18 cellular contexts compared by ENCODE assay signal in the genomic region with DNA sequence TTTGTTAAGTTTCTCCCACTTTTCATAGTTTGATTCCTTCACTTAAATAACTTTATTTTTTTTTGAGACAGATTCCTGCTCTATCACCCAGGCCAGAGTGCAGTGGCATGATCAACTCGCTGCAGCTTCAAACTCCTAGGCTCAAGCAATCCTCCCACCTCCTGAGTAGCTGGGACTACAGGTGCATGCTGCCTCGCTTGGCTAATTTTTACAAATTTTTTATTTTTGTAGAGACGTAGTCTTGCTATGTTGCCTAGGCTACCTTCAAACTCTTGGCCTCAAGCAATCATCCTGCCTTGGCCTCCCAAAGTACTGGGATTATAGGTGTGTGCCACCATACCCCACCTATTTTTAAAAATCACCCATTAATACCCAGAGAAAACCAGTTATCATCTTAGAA. TPM values are rescaled to one million over a fixed set of nuclear protein-coding genes. Genes with fewer than 3 reads are reported as not detected.
DNase-seq lines count a peak whose midpoint lies in the region; ATAC-seq and TF ChIP-seq lines count a peak whose summit lies in the region.
"Had no signal": no experiment of that assay in that cellular context is flagged by ENCODE, and none has a peak within 500 bp of the region (broad histone marks: within the 10 kb centered on the region; RNA-seq: fewer than 3 reads in every experiment).

No MANE protein-coding gene starts in this region.

- no peaks in the 10 kb centered on the region for H4K20me1 ChIP-seq in DOHH2 (ENCODE audit: control insufficient read depth, insufficient read depth, low read depth, low read length)

- H3K27ac Mint-ChIP-seq in T-helper 17 cell (peak overlapping the region; percentile 98), naive B cell (peak overlapping the region; percentile 92 to 99 (median 96))
- H3K27ac Mint-ChIP-seq: endodermal cell had no signal

- no peaks in the 10 kb centered on the region for H3K9me2 ChIP-seq in DOHH2 (replicated peaks; ENCODE audit: control insufficient read depth, low read length)

- no peak for TF ChIP-seq CTCF in DOHH2 (IDR thresholded peaks at IDR 0.05; ENCODE audit: low read depth, low read length, poor library complexity, severe bottlenecking)

- H3K4me3 ChIP-seq in DOHH2 (ENCODE audit: low read length), result peak overlapping the region; percentile 59

- no peaks in the 10 kb centered on the region for H3K27me3 ChIP-seq in DOHH2 (ENCODE audit: control insufficient read depth, low read length)

- no peaks in the 10 kb centered on the region for H3K27me3 Mint-ChIP-seq in T-helper 17 cell
- H3K27me3 Mint-ChIP-seq in naive B cell, result no peaks in the 10 kb centered on the region

- peaks cover 24% of the 10 kb centered on the region for H3K79me2 ChIP-seq in DOHH2 (ENCODE audit: control insufficient read depth, low read length)

- H3K36me3 ChIP-seq in DOHH2 (ENCODE audit: control insufficient read depth, low read length), result peaks cover 7% of the 10 kb centered on the region

- DNase-seq in T-helper 17 cell (no peak), naive B cell (peak; percentile 46), NCI-H187 (lab: John Stamatoyannopoulos, UW) (no peak)
- DNase-seq: caudate nucleus; EL; endodermal cell; HCEC 1CT; Kasumi-1; left cardiac atrium; NCI-H1436; NCI-H510A treated with DMSO at 0.1 percent for 48 hours; stimulated activated CD4-positive, alpha-beta T cell treated with anti-CD3 and anti-CD28 coated beads, Interleukin-1b, Interleukin-23, amount 100 ng/mL, for 48 hours had no signal

- H3F3A ChIP-seq in DOHH2 (ENCODE audit: control insufficient read depth, insufficient read depth), result peaks cover 12% of the 10 kb centered on the region

- no peak overlapping the region for H3K4me3 Mint-ChIP-seq in T-helper 17 cell
- H3K4me3 Mint-ChIP-seq in naive B cell, result peak overlapping the region in 5 of 8 donors; percentile 23 to 61 (median 39)
- H3K4me3 Mint-ChIP-seq: endodermal cell had no signal

- H3K36me3 Mint-ChIP-seq in T-helper 17 cell (ENCODE audit: low read depth) (peaks cover 2% of the 10 kb centered on the region), naive B cell (peaks cover 0 to 7% of the 10 kb centered on the region in 2 donors)

- H3K4me1 ChIP-seq in DOHH2 (ENCODE audit: control insufficient read depth, low read length), result peaks cover 93% of the 10 kb centered on the region

- no peaks in the 10 kb centered on the region for H3K9me3 Mint-ChIP-seq in naive B cell
- H3K9me3 Mint-ChIP-seq: endodermal cell had no signal

- ATAC-seq in GM21529 (IDR thresholded peaks at IDR 0.05; ENCODE audit: unreplicated experiment), result peak; percentile 28
- no peak for ATAC-seq in T-helper 17 cell
- ATAC-seq in naive B cell (ENCODE audit: low read depth in 2 of 2), result peak; percentile 71 to 77
- no peak for ATAC-seq in GM21737 (IDR thresholded peaks at IDR 0.05; ENCODE audit: unreplicated experiment)
- ATAC-seq in HG02623 (IDR thresholded peaks at IDR 0.05; ENCODE audit: unreplicated experiment), result no peak
- ATAC-seq: left cardiac atrium, sciatic nerve had no signal

- no peaks in the 10 kb centered on the region for H3K9me3 ChIP-seq in DOHH2 (ENCODE audit: control insufficient read depth, insufficient read depth, low read length)
- H3K9me3 ChIP-seq in T-helper 17 cell (ENCODE audit: control insufficient read depth, low read length, poor library complexity, severe bottlenecking), result no peaks in the 10 kb centered on the region

- H3K27ac ChIP-seq in DOHH2 (ENCODE audit: low read depth, low read length), result peak overlapping the region; percentile 76
- H3K27ac ChIP-seq: C4-2B had no signal

- H3K4me2 ChIP-seq in DOHH2 (ENCODE audit: low read length), result peak overlapping the region; percentile 76

- H3K4me1 Mint-ChIP-seq in T-helper 17 cell (peaks cover 58% of the 10 kb centered on the region), naive B cell (peaks cover 69 to 97% (median 75%) of the 10 kb centered on the region in 3 donors)

RNA-seq across cellular contexts. Expression of gene WIPF1, which starts 14.2 kb away (rescaled TPM):
- total RNA-seq in T-helper 17 cell, result 100 to 1,000 TPM; 368 to 424 TPM
- 100 to 1,000 TPM in 1 of 6 donors, 10 to 100 TPM in 5; 67.8 to 119 (median 95.5) TPM for polyA plus RNA-seq in naive B cell (ENCODE audit: low read depth in 6 of 6)

Comparison
In these comparisons a context has a peak if more than half of its experiments do, and no peak if none do; other contexts are left out.
1. ATAC-seq: peak in GM21529 (single experiment) and naive B cell (2 of 2); none in T-helper 17 cell (single experiment), GM21737 (single experiment) and HG02623 (single experiment).